ENCODE assay signal across 1 cellular context in the genomic region with DNA sequence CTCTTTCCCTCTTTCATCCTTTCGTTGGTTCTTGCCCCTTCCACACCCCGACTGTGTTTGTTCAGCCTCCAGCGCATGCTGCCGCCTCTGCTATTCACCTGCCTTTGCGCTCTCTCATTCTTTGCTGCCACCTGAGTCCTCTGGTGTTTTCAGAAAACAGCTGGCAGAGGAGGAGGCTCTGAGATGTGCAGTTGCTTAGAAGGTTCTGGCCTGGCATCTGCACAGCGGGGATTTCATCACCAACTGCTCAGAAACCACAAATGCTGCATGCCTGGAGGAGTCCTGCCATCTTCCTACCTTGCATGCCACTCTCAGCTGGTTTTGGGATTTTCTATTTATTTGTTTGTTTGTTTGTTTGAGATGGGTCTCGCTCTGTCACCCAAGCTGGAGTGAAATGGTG.
TF ChIP-seq lines count a peak whose summit lies in the region.

No MANE protein-coding gene starts in this region.

TF ChIP-seq in A549, 52 proteins besides CTCF, POLR2A, EP300 and RAD21 (continued from another document):
- TF ChIP-seq, protein P1, sequence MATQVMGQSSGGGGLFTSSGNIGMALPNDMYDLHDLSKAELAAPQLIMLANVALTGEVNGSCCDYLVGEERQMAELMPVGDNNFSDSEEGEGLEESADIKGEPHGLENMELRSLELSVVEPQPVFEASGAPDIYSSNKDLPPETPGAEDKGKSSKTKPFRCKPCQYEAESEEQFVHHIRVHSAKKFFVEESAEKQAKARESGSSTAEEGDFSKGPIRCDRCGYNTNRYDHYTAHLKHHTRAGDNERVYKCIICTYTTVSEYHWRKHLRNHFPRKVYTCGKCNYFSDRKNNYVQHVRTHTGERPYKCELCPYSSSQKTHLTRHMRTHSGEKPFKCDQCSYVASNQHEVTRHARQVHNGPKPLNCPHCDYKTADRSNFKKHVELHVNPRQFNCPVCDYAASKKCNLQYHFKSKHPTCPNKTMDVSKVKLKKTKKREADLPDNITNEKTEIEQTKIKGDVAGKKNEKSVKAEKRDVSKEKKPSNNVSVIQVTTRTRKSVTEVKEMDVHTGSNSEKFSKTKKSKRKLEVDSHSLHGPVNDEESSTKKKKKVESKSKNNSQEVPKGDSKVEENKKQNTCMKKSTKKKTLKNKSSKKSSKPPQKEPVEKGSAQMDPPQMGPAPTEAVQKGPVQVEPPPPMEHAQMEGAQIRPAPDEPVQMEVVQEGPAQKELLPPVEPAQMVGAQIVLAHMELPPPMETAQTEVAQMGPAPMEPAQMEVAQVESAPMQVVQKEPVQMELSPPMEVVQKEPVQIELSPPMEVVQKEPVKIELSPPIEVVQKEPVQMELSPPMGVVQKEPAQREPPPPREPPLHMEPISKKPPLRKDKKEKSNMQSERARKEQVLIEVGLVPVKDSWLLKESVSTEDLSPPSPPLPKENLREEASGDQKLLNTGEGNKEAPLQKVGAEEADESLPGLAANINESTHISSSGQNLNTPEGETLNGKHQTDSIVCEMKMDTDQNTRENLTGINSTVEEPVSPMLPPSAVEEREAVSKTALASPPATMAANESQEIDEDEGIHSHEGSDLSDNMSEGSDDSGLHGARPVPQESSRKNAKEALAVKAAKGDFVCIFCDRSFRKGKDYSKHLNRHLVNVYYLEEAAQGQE (IDR thresholded peaks at IDR 0.05): no peak
- TF ChIP-seq SMC3 (IDR thresholded peaks at IDR 0.05): no peak
TF ChIP-seq in A549: peak in this region for 0.
